In the genomic region with DNA sequence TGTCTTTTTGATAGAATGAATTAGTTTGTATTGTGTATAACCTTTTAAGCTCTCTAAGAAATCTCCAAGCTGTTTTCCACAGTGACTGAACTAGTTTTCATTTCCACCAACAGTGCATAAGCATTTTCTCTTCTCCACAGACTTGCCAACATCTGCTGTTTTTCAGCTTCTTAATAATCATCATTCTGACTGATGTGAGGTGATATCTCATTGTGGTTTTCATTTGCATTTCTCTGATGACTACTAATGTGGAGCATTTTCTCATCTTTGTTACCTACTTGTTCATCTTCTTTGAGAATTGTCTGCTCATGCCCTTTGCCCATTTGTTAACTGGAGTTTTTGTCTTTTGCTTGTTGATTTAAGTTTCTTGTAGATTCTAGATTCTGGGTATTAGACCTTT, we compare ENCODE assay signal across 8 cellular contexts.
"Had no signal": no experiment of that assay in that cellular context is flagged by ENCODE, and none has a peak within 500 bp of the region (broad histone marks: within the 10 kb centered on the region; RNA-seq: fewer than 3 reads in every experiment).

No MANE protein-coding gene starts in this region.

- H3K9me3 Mint-ChIP-seq: GM23338, H9 had no signal

- ATAC-seq: GM23338, K562 had no signal

- H3K4me3 Mint-ChIP-seq: GM23338, H9 had no signal

- H3K4me2 ChIP-seq: GM23338 had no signal

- FAIRE-seq: H1, H54, HTR-8/SVneo, K562 had no signal

- H3K4me3 ChIP-seq: GM23338, K562 had no signal

- H3K27ac Mint-ChIP-seq: GM23338, H9 had no signal

- H2AFZ ChIP-seq: GM23338 had no signal

- DNase-seq: H9, HCEC 1CT, IMR-90 had no signal
